ENCODE assay signal across 15 cellular contexts in genomic region chr5:174146556-174146955, GRCh38.
DNase-seq lines count a peak whose midpoint lies in the region; ATAC-seq and TF ChIP-seq lines count a peak whose summit lies in the region.
"Had no signal": no experiment of that assay in that cellular context is flagged by ENCODE, and none has a peak within 500 bp of the region (broad histone marks: within the 10 kb centered on the region; RNA-seq: fewer than 3 reads in every experiment).

No MANE protein-coding gene starts in this region.

- H3K36me3 ChIP-seq in right atrium auricular region (no peaks in the 10 kb centered on the region), neural cell (ENCODE audit: insufficient read depth, low read length) (no peaks in the 10 kb centered on the region), adrenal gland (replicated peaks in 1 of 2) (no peaks in the 10 kb centered on the region)
- H3K36me3 ChIP-seq: BLaER1 had no signal

- no peak overlapping the region for H2AFZ ChIP-seq in neural cell (ENCODE audit: low read depth, low read length)

- H3K27me3 ChIP-seq in right atrium auricular region (no peaks in the 10 kb centered on the region), neural cell (ENCODE audit: insufficient read depth, low read depth, low read length) (no peaks in the 10 kb centered on the region), adrenal gland (no peaks in the 10 kb centered on the region)
- H3K27me3 ChIP-seq: BLaER1 had no signal

- H3K27ac Mint-ChIP-seq in activated naive CD4-positive, alpha-beta T cell treated with anti-CD3 and anti-CD28 coated beads, Interleukin-2, amount 50 U/mL, for 72 hours: peak overlapping the region in 1 of 2 donors; percentile 57
- H3K27ac Mint-ChIP-seq: CD4-positive, CD25-positive, alpha-beta regulatory T cell had no signal

- WGBS in adrenal gland, 4 donors: 64 to 73% (median 66%) methylated on average over 6 of the region's 6 CpGs

- no peaks in the 10 kb centered on the region for H4K20me1 ChIP-seq in neural cell (ENCODE audit: insufficient read depth)
- H4K20me1 ChIP-seq: BLaER1 had no signal

- TF ChIP-seq RAD21 in neural cell (conservative IDR thresholded peaks at IDR 0.05): no peak

- H3K9ac ChIP-seq in neural cell (ENCODE audit: low read length): peak overlapping the region; percentile 70
- H3K9ac ChIP-seq: BLaER1 had no signal

- no peaks in the 10 kb centered on the region for H3K9me3 Mint-ChIP-seq in activated naive CD4-positive, alpha-beta T cell treated with anti-CD3 and anti-CD28 coated beads, Interleukin-2, amount 50 U/mL, for 72 hours

- no peak for TF ChIP-seq POLR2A in adrenal gland (IDR thresholded peaks at IDR 0.05)

- no peak overlapping the region for H3K27ac ChIP-seq in right atrium auricular region
- H3K27ac ChIP-seq in cingulate gyrus (ENCODE audit: low read depth, low read length): peak overlapping the region; percentile 93
- H3K27ac ChIP-seq in neural cell (ENCODE audit: low read length): peak overlapping the region; percentile 100
- no peak overlapping the region for H3K27ac ChIP-seq in adrenal gland
- H3K27ac ChIP-seq: 22Rv1, BLaER1 had no signal

- TF ChIP-seq CTCF in right atrium auricular region (IDR thresholded peaks at IDR 0.05) (no peak), neural cell (IDR thresholded peaks at IDR 0.05; ENCODE audit: poor library complexity, severe bottlenecking) (no peak), adrenal gland (IDR thresholded peaks at IDR 0.05) (no peak)

- H3K4me1 ChIP-seq in right atrium auricular region (no peaks in the 10 kb centered on the region), adrenal gland (replicated peaks in 1 of 2) (no peaks in the 10 kb centered on the region)

- intact Hi-C loops in cardiac septum (cut with DNase I): no loop called here
- intact Hi-C loops in adrenal gland (cut with DNase I): no loop called here

- H3K36me3 Mint-ChIP-seq in activated naive CD4-positive, alpha-beta T cell treated with anti-CD3 and anti-CD28 coated beads, Interleukin-2, amount 50 U/mL, for 72 hours: no peaks in the 10 kb centered on the region
- H3K36me3 Mint-ChIP-seq: CD4-positive, CD25-positive, alpha-beta regulatory T cell had no signal

- no peaks in the 10 kb centered on the region for H3K9me2 ChIP-seq in neural cell (ENCODE audit: insufficient read depth, low read length)

- H3K9me3 ChIP-seq in right atrium auricular region (no peaks in the 10 kb centered on the region), neural cell (ENCODE audit: low read length) (no peaks in the 10 kb centered on the region), adrenal gland (replicated peaks in 1 of 3) (no peaks in the 10 kb centered on the region)
- H3K9me3 ChIP-seq: BLaER1 had no signal

- DNase-seq in right atrium auricular region (ENCODE audit: low spot score) (peak; percentile 13), cardiac septum (ENCODE audit: low spot score) (no peak), anterior cingulate cortex (lab: John Stamatoyannopoulos, UW) (no peak), adrenal gland (no peak), NCI-H69 (lab: John Stamatoyannopoulos, UW) (no peak)
- no peak for DNase-seq in activated naive CD4-positive, alpha-beta T cell treated with anti-CD3 and anti-CD28 coated beads, Interleukin-2, amount 50 U/mL, for 72 hours (ENCODE audit: low spot score in 2 of 2)
- DNase-seq: AML-193; CD4-positive, CD25-positive, alpha-beta regulatory T cell; GF-D8 had no signal

- H3K4me3 ChIP-seq in right atrium auricular region (no peak overlapping the region), neural cell (ENCODE audit: low read length) (peak overlapping the region; percentile 56), adrenal gland (no peak overlapping the region)
- H3K4me3 ChIP-seq: BLaER1 had no signal

- H3F3A ChIP-seq in neural cell (ENCODE audit: insufficient read depth, low read length, poor library complexity, severe bottlenecking): peaks cover 5% of the 10 kb centered on the region

- no peak for ATAC-seq in activated naive CD4-positive, alpha-beta T cell treated with anti-CD3 and anti-CD28 coated beads, Interleukin-2, amount 50 U/mL, for 72 hours
- ATAC-seq: HCT116, HepG2 had no signal

- no peaks in the 10 kb centered on the region for H3K79me2 ChIP-seq in neural cell (replicated peaks; ENCODE audit: insufficient read depth, low read length)

- no peak for TF ChIP-seq EP300 in neural cell (conservative IDR thresholded peaks at IDR 0.05; ENCODE audit: poor library complexity, severe bottlenecking)

- H3K4me2 ChIP-seq in neural cell (ENCODE audit: low read length): peak overlapping the region; percentile 81
- H3K4me2 ChIP-seq: BLaER1 had no signal

TF ChIP-seq in neural cell, 6 proteins besides CTCF, POLR2A, EP300 and RAD21:
- TF ChIP-seq REST (IDR thresholded peaks at IDR 0.05; ENCODE audit: borderline replicate concordance) (no peak), SMC3 (conservative IDR thresholded peaks at IDR 0.05; ENCODE audit: poor library complexity) (no peak), POLR2AphosphoS5 (IDR thresholded peaks at IDR 0.05) (no peak), MXI1 (conservative IDR thresholded peaks at IDR 0.05; ENCODE audit: poor library complexity, severe bottlenecking) (no peak), EZH2 (IDR thresholded peaks at IDR 0.05; ENCODE audit: borderline replicate concordance, insufficient read depth, low read length, poor library complexity, severe bottlenecking) (no peak), TAF1 (IDR thresholded peaks at IDR 0.05; ENCODE audit: low read depth) (no peak)

Comparison
In these comparisons a context has a peak if more than half of its experiments do, and no peak if none do; other contexts are left out.
1. H3K27ac ChIP-seq: peak in cingulate gyrus (single experiment) and neural cell (single experiment); none in right atrium auricular region (0 of 2) and adrenal gland (0 of 5).